13 cellular contexts compared by ENCODE assay signal in genomic region chr1:116138277-116138792, GRCh38. TPM values are rescaled to one million over a fixed set of nuclear protein-coding genes. Genes with fewer than 3 reads are reported as not detected.
DNase-seq lines count a peak whose midpoint lies in the region; ATAC-seq and TF ChIP-seq lines count a peak whose summit lies in the region.
"Had no signal": no experiment of that assay in that cellular context is flagged by ENCODE, and none has a peak within 500 bp of the region (broad histone marks: within the 10 kb centered on the region; RNA-seq: fewer than 3 reads in every experiment).

No MANE protein-coding gene starts in this region.

- peak overlapping the region; percentile 10 for H3K4me3 Mint-ChIP-seq in activated T-cell treated with anti-CD3 and anti-CD28 coated beads, Interleukin-2, amount 50 U/mL, for 24 hours
- peak overlapping the region; percentile 61 for H3K4me3 Mint-ChIP-seq in central memory CD8-positive, alpha-beta T cell

- 0 out of 2 replicates have a peak, but pooled peaks cover 3% of the 10 kb centered on the region for H3K9me3 ChIP-seq in Loucy (ENCODE audit: insufficient read depth, low read depth, low read length)
- no peaks in the 10 kb centered on the region for H3K9me3 ChIP-seq in MG63
- H3K9me3 ChIP-seq: body of pancreas, neutrophil had no signal

- H3K4me1 Mint-ChIP-seq in activated T-cell treated with anti-CD3 and anti-CD28 coated beads, Interleukin-2, amount 50 U/mL, for 24 hours (ENCODE audit: low read depth), result peaks cover 12% of the 10 kb centered on the region
- H3K4me1 Mint-ChIP-seq in central memory CD8-positive, alpha-beta T cell, result peaks cover 9% of the 10 kb centered on the region

- peak overlapping the region; percentile 54 for H3K4me2 ChIP-seq in Loucy (ENCODE audit: low read depth, low read length, poor library complexity, severe bottlenecking)

- no peaks in the 10 kb centered on the region for H3K36me3 Mint-ChIP-seq in activated T-cell treated with anti-CD3 and anti-CD28 coated beads, Interleukin-2, amount 50 U/mL, for 24 hours (ENCODE audit: low read depth)
- no peaks in the 10 kb centered on the region for H3K36me3 Mint-ChIP-seq in central memory CD8-positive, alpha-beta T cell (ENCODE audit: insufficient read depth)

- DNase-seq in activated T-cell treated with anti-CD3 and anti-CD28 coated beads, Interleukin-2, amount 50 U/mL, for 24 hours, result no peak
- no peak for DNase-seq in activated T-cell treated with anti-CD3 and anti-CD28 coated beads for 4 hours
- DNase-seq in central memory CD8-positive, alpha-beta T cell (ENCODE audit: low spot score in 2 of 2), result no peak
- DNase-seq in MG63, result no peak
- DNase-seq in NAMALWA (ENCODE audit: low spot score), result no peak
- no peak for DNase-seq in NCI-H1417 treated with DMSO at 0.1 percent for 48 hours (lab: John Stamatoyannopoulos, UW)
- DNase-seq: activated gamma-delta T cell had no signal

- peak overlapping the region in 11 of 21 experiments; percentile 2 to 66 (median 49) for H3K27ac ChIP-seq in skin epidermis
- H3K27ac ChIP-seq: neutrophil had no signal

- H3K9ac ChIP-seq in Loucy (ENCODE audit: low read depth, low read length, poor library complexity, severe bottlenecking), result peak overlapping the region; percentile 32

- no peaks in the 10 kb centered on the region for H3K9me2 ChIP-seq in Loucy (replicated peaks; ENCODE audit: low read depth, low read length)

- H4K20me1 ChIP-seq in Loucy (ENCODE audit: insufficient read depth, low read length, poor library complexity, severe bottlenecking), result no peaks in the 10 kb centered on the region

- no peak for TF ChIP-seq CTCF in Loucy (conservative IDR thresholded peaks at IDR 0.05; ENCODE audit: low read length)

- H3K4me1 ChIP-seq in Loucy (ENCODE audit: insufficient read depth, low read length, poor library complexity, severe bottlenecking), result no peaks in the 10 kb centered on the region
- H3K4me1 ChIP-seq: body of pancreas had no signal

- no peaks in the 10 kb centered on the region for H3K79me2 ChIP-seq in Loucy (ENCODE audit: insufficient read depth, low read length)

- no peaks in the 10 kb centered on the region for H3K9me3 Mint-ChIP-seq in activated T-cell treated with anti-CD3 and anti-CD28 coated beads, Interleukin-2, amount 50 U/mL, for 24 hours
- H3K9me3 Mint-ChIP-seq in central memory CD8-positive, alpha-beta T cell, result no peaks in the 10 kb centered on the region

- no peaks in the 10 kb centered on the region for H3K27me3 ChIP-seq in Loucy (ENCODE audit: insufficient read depth, low read length, poor library complexity, severe bottlenecking)
- H3K27me3 ChIP-seq in MG63, result peaks cover 5% of the 10 kb centered on the region
- H3K27me3 ChIP-seq: body of pancreas, neutrophil had no signal

- H3K36me3 ChIP-seq in Loucy (ENCODE audit: insufficient read depth, low read length), result no peaks in the 10 kb centered on the region
- no peaks in the 10 kb centered on the region for H3K36me3 ChIP-seq in MG63
- H3K36me3 ChIP-seq: neutrophil had no signal

- H2AFZ ChIP-seq in Loucy (ENCODE audit: low read length), result peak overlapping the region; percentile 95

- no peaks in the 10 kb centered on the region for H3F3A ChIP-seq in Loucy (ENCODE audit: low read depth)

- H3K27me3 Mint-ChIP-seq in activated T-cell treated with anti-CD3 and anti-CD28 coated beads, Interleukin-2, amount 50 U/mL, for 24 hours, result peaks cover 9% of the 10 kb centered on the region
- H3K27me3 Mint-ChIP-seq in central memory CD8-positive, alpha-beta T cell, result peaks cover 15% of the 10 kb centered on the region
- H3K27me3 Mint-ChIP-seq: stimulated activated naive CD8-positive, alpha-beta T cell treated with anti-CD3 and anti-CD28 coated beads, Interleukin-15, amount 100 ng/mL, for 72 hours had no signal

- peak overlapping the region; percentile 75 for H3K27ac Mint-ChIP-seq in activated T-cell treated with anti-CD3 and anti-CD28 coated beads, Interleukin-2, amount 50 U/mL, for 24 hours
- H3K27ac Mint-ChIP-seq in central memory CD8-positive, alpha-beta T cell (ENCODE audit: low read depth), result no peak overlapping the region

- H3K4me3 ChIP-seq in Loucy (ENCODE audit: low read length, poor library complexity, severe bottlenecking) (peak overlapping the region; percentile 46), skin epidermis (no peak overlapping the region), MG63 (no peak overlapping the region)
- H3K4me3 ChIP-seq: body of pancreas had no signal

- ATAC-seq in central memory CD8-positive, alpha-beta T cell (replicated peaks; ENCODE audit: extremely low read depth, poor library complexity, severe bottlenecking), result no peak

RNA-seq across cellular contexts. Expression of gene MAB21L3, which starts 27.1 kb away (rescaled TPM):
- total RNA-seq in MG63 (2014; rRNA removed; shearing (Covaris generic); ENCODE audit: low replicate concordance), result 1.3 TPM in 1 of 2 replicates, not detected in the other
- total RNA-seq: body of pancreas, RPMI7951 had no signal
